Comparison of ENCODE assay signal across 21 cellular contexts in genomic region chr11:77630311-77630710, GRCh38. TPM values are rescaled to one million over a fixed set of nuclear protein-coding genes. Genes with fewer than 3 reads are reported as not detected.
DNase-seq lines count a peak whose midpoint lies in the region; ATAC-seq and TF ChIP-seq lines count a peak whose summit lies in the region.
"Had no signal": no experiment of that assay in that cellular context is flagged by ENCODE, and none has a peak within 500 bp of the region (broad histone marks: within the 10 kb centered on the region; RNA-seq: fewer than 3 reads in every experiment).

No MANE protein-coding gene starts in this region.

- peaks cover 9% of the 10 kb centered on the region for H3F3A ChIP-seq in neural cell (ENCODE audit: insufficient read depth, low read length, poor library complexity, severe bottlenecking)

- DNase-seq in activated CD8-positive, alpha-beta T cell treated with anti-CD3 and anti-CD28 coated beads for 36 hours = no peak
- no peak for DNase-seq in activated CD8-positive, alpha-beta T cell treated with anti-CD3 and anti-CD28 coated beads, Interleukin-2, amount 10 ng/mL, durations not matched to agents 7 days and 5 days
- no peak for DNase-seq in activated naive CD8-positive, alpha-beta T cell treated with anti-CD3 and anti-CD28 coated beads, Interleukin-2, amount 10 ng/mL, durations not matched to agents 7 days and 5 days
- no peak for DNase-seq in upper lobe of right lung
- no peak for DNase-seq in stimulated activated naive CD4-positive, alpha-beta T cell treated with Interleukin-2 at 50 U/mL for 16 hours (lab: John Stamatoyannopoulos, UW)
- DNase-seq: activated CD4-positive, CD25-positive, alpha-beta regulatory T cell; activated effector memory CD4-positive, alpha-beta T cell treated with anti-CD3 and anti-CD28 coated beads, Interleukin-2, amount 50 U/mL, for 16 hours; amygdala; C1 segment of cervical spinal cord; cortex of kidney; H7; MM.1S; NCI-H2171 treated with DMSO at 0.1 percent for 48 hours; NCI-H526 treated with DMSO at 0.1 percent for 48 hours; stimulated activated CD4-positive, alpha-beta T cell treated with anti-CD3 and anti-CD28 coated beads, Interleukin-4, amount 100 ng/mL, for 24 hours had no signal

- peak overlapping the region; percentile 7 for H2AFZ ChIP-seq in neural cell (ENCODE audit: low read depth, low read length)

- H3K36me3 ChIP-seq in neural cell (ENCODE audit: insufficient read depth, low read length) (no peaks in the 10 kb centered on the region), upper lobe of right lung (peaks cover 20% of the 10 kb centered on the region)

- peak overlapping the region; percentile 30 for H3K9ac ChIP-seq in neural cell (ENCODE audit: low read length)

- H3K27ac Mint-ChIP-seq in activated CD8-positive, alpha-beta T cell treated with anti-CD3 and anti-CD28 coated beads for 36 hours = peak overlapping the region; percentile 37
- H3K27ac Mint-ChIP-seq in activated CD8-positive, alpha-beta T cell treated with anti-CD3 and anti-CD28 coated beads, Interleukin-2, amount 10 ng/mL, durations not matched to agents 7 days and 5 days = no peak overlapping the region
- peak overlapping the region; percentile 71 for H3K27ac Mint-ChIP-seq in activated naive CD8-positive, alpha-beta T cell treated with anti-CD3 and anti-CD28 coated beads, Interleukin-2, amount 10 ng/mL, durations not matched to agents 7 days and 5 days
- H3K27ac Mint-ChIP-seq: type B pancreatic cell had no signal

- H3K9me3 Mint-ChIP-seq in activated CD8-positive, alpha-beta T cell treated with anti-CD3 and anti-CD28 coated beads for 36 hours = no peaks in the 10 kb centered on the region
- no peaks in the 10 kb centered on the region for H3K9me3 Mint-ChIP-seq in activated CD8-positive, alpha-beta T cell treated with anti-CD3 and anti-CD28 coated beads, Interleukin-2, amount 10 ng/mL, durations not matched to agents 7 days and 5 days (ENCODE audit: insufficient read depth)
- H3K9me3 Mint-ChIP-seq in activated naive CD8-positive, alpha-beta T cell treated with anti-CD3 and anti-CD28 coated beads, Interleukin-2, amount 10 ng/mL, durations not matched to agents 7 days and 5 days = no peaks in the 10 kb centered on the region
- H3K9me3 Mint-ChIP-seq: type B pancreatic cell had no signal

- no peak for TF ChIP-seq EP300 in neural cell (conservative IDR thresholded peaks at IDR 0.05; ENCODE audit: poor library complexity, severe bottlenecking)

- peak overlapping the region; percentile 44 for H3K4me3 ChIP-seq in neural cell (ENCODE audit: low read length)
- H3K4me3 ChIP-seq in upper lobe of right lung = no peak overlapping the region
- H3K4me3 ChIP-seq: lung had no signal

- no peak for TF ChIP-seq RAD21 in neural cell (conservative IDR thresholded peaks at IDR 0.05)

- intact Hi-C loops in activated CD8-positive, alpha-beta T cell treated with anti-CD3 and anti-CD28 coated beads for 36 hours (cut with micrococcal nuclease) = no loop called here
- intact Hi-C loops in upper lobe of right lung (cut with DNase I) = no loop called here

- CTCF ChIA-PET in activated CD8-positive, alpha-beta T cell treated with anti-CD3 and anti-CD28 coated beads for 36 hours (lab: Charles Lee) = interaction anchor here (3.5 kb wide), 1 partner anchor 11 kb away, joined by 14 read pairs; no protein-coding TSS in a partner anchor
- CTCF ChIA-PET in activated CD8-positive, alpha-beta T cell treated with anti-CD3 and anti-CD28 coated beads, Interleukin-2, amount 10 ng/mL, durations not matched to agents 7 days and 5 days (lab: Charles Lee) = interaction anchor here (1.0 to 1.4 kb wide), 3 partner anchors 10 to 442 kb away, joined by 4 to 6 read pairs (median 4); no protein-coding TSS in a partner anchor

- peak overlapping the region; percentile 44 for H3K27ac ChIP-seq in neural cell (ENCODE audit: low read length)
- no peak overlapping the region for H3K27ac ChIP-seq in upper lobe of right lung
- H3K27ac ChIP-seq: RWPE1 had no signal

- no peaks in the 10 kb centered on the region for H4K20me1 ChIP-seq in neural cell (ENCODE audit: insufficient read depth)

- no peak for ATAC-seq in activated CD8-positive, alpha-beta T cell treated with anti-CD3 and anti-CD28 coated beads for 36 hours
- ATAC-seq in activated CD8-positive, alpha-beta T cell treated with anti-CD3 and anti-CD28 coated beads, Interleukin-2, amount 10 ng/mL, durations not matched to agents 7 days and 5 days = no peak
- ATAC-seq in GM21390 (IDR thresholded peaks at IDR 0.05; ENCODE audit: unreplicated experiment) = peak; percentile 5
- ATAC-seq in activated naive CD8-positive, alpha-beta T cell treated with anti-CD3 and anti-CD28 coated beads, Interleukin-2, amount 10 ng/mL, durations not matched to agents 7 days and 5 days (ENCODE audit: low read depth) = no peak
- no peak for ATAC-seq in GM21423 (IDR thresholded peaks at IDR 0.05; ENCODE audit: unreplicated experiment)
- ATAC-seq in upper lobe of right lung = no peak

- H3K9me2 ChIP-seq in neural cell (ENCODE audit: insufficient read depth, low read length) = no peaks in the 10 kb centered on the region

- H3K4me2 ChIP-seq in neural cell (ENCODE audit: low read length) = peak overlapping the region; percentile 34

- no peak for TF ChIP-seq CTCF in activated CD8-positive, alpha-beta T cell treated with anti-CD3 and anti-CD28 coated beads for 36 hours (IDR thresholded peaks at IDR 0.05)
- TF ChIP-seq CTCF in neural cell (IDR thresholded peaks at IDR 0.05; ENCODE audit: poor library complexity, severe bottlenecking) (no peak), upper lobe of right lung (IDR thresholded peaks at IDR 0.05) (no peak)

- POLR2A ChIA-PET in activated CD8-positive, alpha-beta T cell treated with anti-CD3 and anti-CD28 coated beads for 36 hours (lab: Charles Lee) = interaction anchor here (1.3 kb wide), 1 partner anchor 40 kb away, joined by 4 read pairs; the partner anchor contains the start of gene AQP11
- POLR2A ChIA-PET in activated CD8-positive, alpha-beta T cell treated with anti-CD3 and anti-CD28 coated beads, Interleukin-2, amount 10 ng/mL, durations not matched to agents 7 days and 5 days (lab: Charles Lee) = no interaction called here
- POLR2A ChIA-PET in activated naive CD8-positive, alpha-beta T cell treated with anti-CD3 and anti-CD28 coated beads, Interleukin-2, amount 10 ng/mL, durations not matched to agents 7 days and 5 days (lab: Charles Lee) = no interaction called here

- H3K9me3 ChIP-seq in neural cell (ENCODE audit: low read length) = no peaks in the 10 kb centered on the region
- H3K9me3 ChIP-seq in upper lobe of right lung = no peaks in the 10 kb centered on the region

- no peaks in the 10 kb centered on the region for H3K27me3 Mint-ChIP-seq in activated CD8-positive, alpha-beta T cell treated with anti-CD3 and anti-CD28 coated beads for 36 hours
- H3K27me3 Mint-ChIP-seq in activated CD8-positive, alpha-beta T cell treated with anti-CD3 and anti-CD28 coated beads, Interleukin-2, amount 10 ng/mL, durations not matched to agents 7 days and 5 days (ENCODE audit: low read depth) = no peaks in the 10 kb centered on the region
- no peaks in the 10 kb centered on the region for H3K27me3 Mint-ChIP-seq in activated naive CD8-positive, alpha-beta T cell treated with anti-CD3 and anti-CD28 coated beads, Interleukin-2, amount 10 ng/mL, durations not matched to agents 7 days and 5 days
- H3K27me3 Mint-ChIP-seq: type B pancreatic cell had no signal

- H3K79me2 ChIP-seq in neural cell (replicated peaks; ENCODE audit: insufficient read depth, low read length) = peaks cover 30% of the 10 kb centered on the region

- H3K4me1 Mint-ChIP-seq in activated CD8-positive, alpha-beta T cell treated with anti-CD3 and anti-CD28 coated beads for 36 hours (ENCODE audit: low read depth) = peaks cover 41% of the 10 kb centered on the region
- peaks cover 31% of the 10 kb centered on the region for H3K4me1 Mint-ChIP-seq in activated CD8-positive, alpha-beta T cell treated with anti-CD3 and anti-CD28 coated beads, Interleukin-2, amount 10 ng/mL, durations not matched to agents 7 days and 5 days (ENCODE audit: low read depth)
- peaks cover 23% of the 10 kb centered on the region for H3K4me1 Mint-ChIP-seq in activated naive CD8-positive, alpha-beta T cell treated with anti-CD3 and anti-CD28 coated beads, Interleukin-2, amount 10 ng/mL, durations not matched to agents 7 days and 5 days

- H3K4me3 Mint-ChIP-seq in activated CD8-positive, alpha-beta T cell treated with anti-CD3 and anti-CD28 coated beads for 36 hours = no peak overlapping the region
- H3K4me3 Mint-ChIP-seq in activated CD8-positive, alpha-beta T cell treated with anti-CD3 and anti-CD28 coated beads, Interleukin-2, amount 10 ng/mL, durations not matched to agents 7 days and 5 days = no peak overlapping the region
- H3K4me3 Mint-ChIP-seq in activated naive CD8-positive, alpha-beta T cell treated with anti-CD3 and anti-CD28 coated beads, Interleukin-2, amount 10 ng/mL, durations not matched to agents 7 days and 5 days = peak overlapping the region; percentile 28
- H3K4me3 Mint-ChIP-seq: type B pancreatic cell had no signal

- H3K4me1 ChIP-seq in upper lobe of right lung = no peaks in the 10 kb centered on the region

- H3K27me3 ChIP-seq in neural cell (ENCODE audit: insufficient read depth, low read depth, low read length) = no peaks in the 10 kb centered on the region
- H3K27me3 ChIP-seq in upper lobe of right lung = no peaks in the 10 kb centered on the region

- peaks cover 46% of the 10 kb centered on the region for H3K36me3 Mint-ChIP-seq in activated CD8-positive, alpha-beta T cell treated with anti-CD3 and anti-CD28 coated beads for 36 hours (ENCODE audit: low read depth)
- peaks cover 28% of the 10 kb centered on the region for H3K36me3 Mint-ChIP-seq in activated CD8-positive, alpha-beta T cell treated with anti-CD3 and anti-CD28 coated beads, Interleukin-2, amount 10 ng/mL, durations not matched to agents 7 days and 5 days (ENCODE audit: low read depth)
- H3K36me3 Mint-ChIP-seq in activated naive CD8-positive, alpha-beta T cell treated with anti-CD3 and anti-CD28 coated beads, Interleukin-2, amount 10 ng/mL, durations not matched to agents 7 days and 5 days = peaks cover 24% of the 10 kb centered on the region

RNA-seq across cellular contexts. Expression of gene CLNS1A, which starts 7.3 kb away (rescaled TPM):
- total RNA-seq in activated CD8-positive, alpha-beta T cell treated with anti-CD3 and anti-CD28 coated beads for 36 hours = 100 to 1,000 TPM; 186 to 189 TPM
- 100 to 1,000 TPM in 1 of 2 experiments, 10 to 100 TPM in 1; 99.9 to 103 TPM for total RNA-seq in activated CD8-positive, alpha-beta T cell treated with anti-CD3 and anti-CD28 coated beads, Interleukin-2, amount 10 ng/mL, durations not matched to agents 7 days and 5 days
- total RNA-seq in activated naive CD8-positive, alpha-beta T cell treated with anti-CD3 and anti-CD28 coated beads, Interleukin-2, amount 10 ng/mL, durations not matched to agents 7 days and 5 days = 100 to 1,000 TPM; 101 to 117 TPM
- 178 and 179 TPM in 2 replicates for polyA plus RNA-seq in neural cell
- polyA minus RNA-seq in neural cell = 104 and 124 TPM in 2 replicates
- total RNA-seq in upper lobe of right lung = 64.5 TPM

RNA-seq across cellular contexts. Expression of gene AQP11, which starts 40.6 kb away (rescaled TPM):
- under 1 TPM; 0.47 to 0.59 TPM for total RNA-seq in activated CD8-positive, alpha-beta T cell treated with anti-CD3 and anti-CD28 coated beads for 36 hours
- total RNA-seq in activated CD8-positive, alpha-beta T cell treated with anti-CD3 and anti-CD28 coated beads, Interleukin-2, amount 10 ng/mL, durations not matched to agents 7 days and 5 days = under 1 TPM; 0.21 to 0.39 TPM
- under 1 TPM; 0.28 to 0.48 TPM for total RNA-seq in activated naive CD8-positive, alpha-beta T cell treated with anti-CD3 and anti-CD28 coated beads, Interleukin-2, amount 10 ng/mL, durations not matched to agents 7 days and 5 days
- polyA plus RNA-seq in neural cell = 7.4 and 8.7 TPM in 2 replicates
- 6.3 and 8.7 TPM in 2 replicates for polyA minus RNA-seq in neural cell
- 0.61 TPM for total RNA-seq in upper lobe of right lung
